Comparison of ENCODE assay signal across 34 cellular contexts in genomic region chr1:209529233-209529632, GRCh38. TPM values are rescaled to one million over a fixed set of nuclear protein-coding genes. Genes with fewer than 3 reads are reported as not detected.
"Had no signal": no experiment of that assay in that cellular context is flagged by ENCODE, and none has a peak within 500 bp of the region (broad histone marks: within the 10 kb centered on the region; RNA-seq: fewer than 3 reads in every experiment).

No MANE protein-coding gene starts in this region.

- H3K4me3 Mint-ChIP-seq: activated naive CD4-positive, alpha-beta T cell treated with anti-CD3 and anti-CD28 coated beads, Interleukin-2, amount 10 ng/mL, durations not matched to agents 7 days and 5 days; activated naive CD8-positive, alpha-beta T cell treated with anti-CD3 and anti-CD28 coated beads, Interleukin-2, amount 10 ng/mL, durations not matched to agents 7 days and 5 days; brain; naive thymus-derived CD4-positive, alpha-beta T cell; stimulated activated naive B cell treated with anti-CD40 and anti-IgM and Interleukin-4, amounts not matched to agents 10 μg/mL and 1 μg/mL and 100 μg/mL, for 72 hours; T-helper 2 cell treated with Interferon-gamma antibody and Interleukin-4, amounts not matched to agents 5 μg/mL and 100 μg/mL, for 36 hours had no signal

- H3K9me3 ChIP-seq: ascending aorta, gastrocnemius medialis, ovary, prostate gland, sigmoid colon, testis, transverse colon had no signal

- H3K4me1 Mint-ChIP-seq: activated naive CD4-positive, alpha-beta T cell treated with anti-CD3 and anti-CD28 coated beads, Interleukin-2, amount 10 ng/mL, durations not matched to agents 7 days and 5 days; activated naive CD8-positive, alpha-beta T cell treated with anti-CD3 and anti-CD28 coated beads, Interleukin-2, amount 10 ng/mL, durations not matched to agents 7 days and 5 days; brain; stimulated activated naive B cell treated with anti-CD40 and anti-IgM and Interleukin-4, amounts not matched to agents 10 μg/mL and 1 μg/mL and 100 μg/mL, for 72 hours had no signal

- H3K4me1 ChIP-seq: ascending aorta, gastrocnemius medialis, prostate gland, sigmoid colon, testis, transverse colon had no signal

- H3K36me3 Mint-ChIP-seq: activated naive CD4-positive, alpha-beta T cell treated with anti-CD3 and anti-CD28 coated beads, Interleukin-2, amount 10 ng/mL, durations not matched to agents 7 days and 5 days; activated naive CD8-positive, alpha-beta T cell treated with anti-CD3 and anti-CD28 coated beads, Interleukin-2, amount 10 ng/mL, durations not matched to agents 7 days and 5 days; brain; naive thymus-derived CD4-positive, alpha-beta T cell; stimulated activated naive B cell treated with anti-CD40 and anti-IgM and Interleukin-4, amounts not matched to agents 10 μg/mL and 1 μg/mL and 100 μg/mL, for 72 hours had no signal

- H3K4me2 ChIP-seq: smooth muscle cell had no signal

- ATAC-seq: gastrocnemius medialis; left cardiac atrium; left ventricle myocardium superior; naive thymus-derived CD4-positive, alpha-beta T cell; stimulated activated naive B cell treated with anti-CD40 and anti-IgM and Interleukin-4, amounts not matched to agents 10 μg/mL and 1 μg/mL and 100 μg/mL, for 72 hours had no signal

- H3K36me3 ChIP-seq: ascending aorta, gastrocnemius medialis, ovary, prostate gland, sigmoid colon, transverse colon had no signal

- H3K27ac ChIP-seq: ascending aorta, coronary artery, dorsolateral prefrontal cortex, gastrocnemius medialis, ovary, prostate gland, sigmoid colon, testis, transverse colon had no signal

- H3K9me3 Mint-ChIP-seq: activated naive CD4-positive, alpha-beta T cell treated with anti-CD3 and anti-CD28 coated beads, Interleukin-2, amount 10 ng/mL, durations not matched to agents 7 days and 5 days; activated naive CD8-positive, alpha-beta T cell treated with anti-CD3 and anti-CD28 coated beads, Interleukin-2, amount 10 ng/mL, durations not matched to agents 7 days and 5 days; brain; naive thymus-derived CD4-positive, alpha-beta T cell; stimulated activated naive B cell treated with anti-CD40 and anti-IgM and Interleukin-4, amounts not matched to agents 10 μg/mL and 1 μg/mL and 100 μg/mL, for 72 hours; T-helper 2 cell treated with Interferon-gamma antibody and Interleukin-4, amounts not matched to agents 5 μg/mL and 100 μg/mL, for 36 hours had no signal

- H3K27ac Mint-ChIP-seq: activated naive CD4-positive, alpha-beta T cell treated with anti-CD3 and anti-CD28 coated beads, Interleukin-2, amount 10 ng/mL, durations not matched to agents 7 days and 5 days; activated naive CD8-positive, alpha-beta T cell treated with anti-CD3 and anti-CD28 coated beads, Interleukin-2, amount 10 ng/mL, durations not matched to agents 7 days and 5 days; naive thymus-derived CD4-positive, alpha-beta T cell; stimulated activated naive B cell treated with anti-CD40 and anti-IgM and Interleukin-4, amounts not matched to agents 10 μg/mL and 1 μg/mL and 100 μg/mL, for 72 hours; T-helper 2 cell treated with Interferon-gamma antibody and Interleukin-4, amounts not matched to agents 5 μg/mL and 100 μg/mL, for 36 hours had no signal

- DNase-seq: activated CD4-positive, alpha-beta T cell treated with anti-CD3 and anti-CD28 coated beads for 48 hours; activated CD4-positive, alpha-beta T cell treated with anti-CD3 and anti-CD28 coated beads, Interleukin-2, amount 50 U/mL, for 48 hours; activated CD8-positive, alpha-beta memory T cell treated with anti-CD3 and anti-CD28 coated beads, Interleukin-2, amount 50 U/mL, for 4 hours; activated gamma-delta T cell; activated naive CD4-positive, alpha-beta T cell treated with anti-CD3 and anti-CD28 coated beads, Interleukin-2, amount 10 ng/mL, durations not matched to agents 7 days and 5 days; activated naive CD8-positive, alpha-beta T cell treated with anti-CD3 and anti-CD28 coated beads, Interleukin-2, amount 10 ng/mL, durations not matched to agents 7 days and 5 days; activated T-cell treated with anti-CD3 and anti-CD28 coated beads, Interleukin-2, amount 50 U/mL, for 1 hour; dorsolateral prefrontal cortex; effector memory CD4-positive, alpha-beta T cell; erythroblast; gastrocnemius medialis; glutamatergic neuron; left cardiac atrium; left ventricle myocardium superior; midbrain; naive thymus-derived CD4-positive, alpha-beta T cell; ovary; retina; sigmoid colon; stimulated activated CD4-positive, alpha-beta T cell treated with anti-CD3 and anti-CD28 coated beads, Interleukin-1b, Interleukin-23, amount 100 ng/mL, for 48 hours; stimulated activated naive B cell treated with anti-CD40 and anti-IgM and Interleukin-4, amounts not matched to agents 10 μg/mL and 1 μg/mL and 100 μg/mL, for 72 hours; T-helper 1 cell; testis; transverse colon had no signal

- H3K27me3 ChIP-seq: ascending aorta, gastrocnemius medialis, ovary, sigmoid colon, testis, transverse colon had no signal

- FAIRE-seq: islet of Langerhans had no signal

- H3K4me3 ChIP-seq: ascending aorta, coronary artery, dorsolateral prefrontal cortex, gastrocnemius medialis, ovary, prostate gland, sigmoid colon, smooth muscle cell, testis, transverse colon had no signal

RNA-seq across cellular contexts. Expression of gene CAMK1G, which starts 54.3 kb away (rescaled TPM):
- total RNA-seq: activated CD8-positive, alpha-beta memory T cell treated with anti-CD3 and anti-CD28 coated beads for 36 hours; activated naive CD8-positive, alpha-beta T cell treated with anti-CD3 and anti-CD28 coated beads, Interleukin-2, amount 10 ng/mL, durations not matched to agents 7 days and 5 days; ascending aorta; cardiac septum; left ventricle myocardium superior; lung microvascular endothelial cell; naive thymus-derived CD4-positive, alpha-beta T cell; transverse colon had no signal
- polyA plus RNA-seq: naive thymus-derived CD4-positive, alpha-beta T cell; smooth muscle cell had no signal
